20 cellular contexts compared by ENCODE assay signal in genomic region chr7:23419845-23420244, GRCh38. TPM values are rescaled to one million over a fixed set of nuclear protein-coding genes. Genes with fewer than 3 reads are reported as not detected.
"Had no signal": no experiment of that assay in that cellular context is flagged by ENCODE, and none has a peak within 500 bp of the region (broad histone marks: within the 10 kb centered on the region; RNA-seq: fewer than 3 reads in every experiment).

No MANE protein-coding gene starts in this region.

- H3K27me3 ChIP-seq: ovary, right atrium auricular region, sigmoid colon, suprapubic skin, thyroid gland, uterus had no signal

- H3K27me3 Mint-ChIP-seq: type B pancreatic cell had no signal

- H3K4me1 ChIP-seq: heart left ventricle, right atrium auricular region, sigmoid colon, suprapubic skin, uterus had no signal

- H3K9me3 ChIP-seq: heart left ventricle, ovary, right atrium auricular region, sigmoid colon, suprapubic skin, thyroid gland, uterus had no signal

- H3K4me3 Mint-ChIP-seq: natural killer cell, neural crest cell, type B pancreatic cell had no signal

- H3K4me3 ChIP-seq: dorsolateral prefrontal cortex, heart left ventricle, ovary, right atrium auricular region, sigmoid colon, skin epidermis, suprapubic skin, thyroid gland, uterus had no signal

- DNase-seq: cortex of kidney; dorsolateral prefrontal cortex; effector CD8-positive, alpha-beta T cell; heart left ventricle; hippocampal formation; left colon; natural killer cell; ovary; sigmoid colon; stimulated activated CD4-positive, alpha-beta T cell treated with anti-CD3 and anti-CD28 coated beads, Interleukin-2, amount 100 ng/mL, for 24 hours; stimulated activated CD4-positive, alpha-beta T cell treated with anti-CD3 and anti-CD28 coated beads, Interleukin-4, amount 100 ng/mL, for 4 hours; stimulated activated naive CD4-positive, alpha-beta T cell; thyroid gland; uterus had no signal

- ATAC-seq: esophagus mucosa, heart left ventricle, left colon, natural killer cell had no signal

- H3K36me3 ChIP-seq: heart left ventricle, ovary, right atrium auricular region, sigmoid colon, suprapubic skin, thyroid gland, uterus had no signal

- H3K27ac ChIP-seq: dorsolateral prefrontal cortex, heart left ventricle, ovary, right atrium auricular region, sigmoid colon, skin epidermis, suprapubic skin, thyroid gland, uterus had no signal

- H3K4me1 Mint-ChIP-seq: natural killer cell had no signal

- H3K27ac Mint-ChIP-seq: natural killer cell had no signal

- H3K36me3 Mint-ChIP-seq: natural killer cell had no signal

- H3K9me3 Mint-ChIP-seq: natural killer cell, neural crest cell, type B pancreatic cell had no signal

RNA-seq across cellular contexts. Expression of gene IGF2BP3, which starts 50.4 kb away (rescaled TPM):
- total RNA-seq: right atrium auricular region had no signal
